ENCODE assay signal across 26 cellular contexts in genomic region chr5:96222129-96222528, GRCh38.
DNase-seq lines count a peak whose midpoint lies in the region; ATAC-seq, FAIRE-seq and TF ChIP-seq lines count a peak whose summit lies in the region.
"Had no signal": no experiment of that assay in that cellular context is flagged by ENCODE, and none has a peak within 500 bp of the region (broad histone marks: within the 10 kb centered on the region; RNA-seq: fewer than 3 reads in every experiment).

No MANE protein-coding gene starts in this region.

- H3K9me3 ChIP-seq in astrocyte (ENCODE audit: insufficient read depth, low read depth, low read length): no peaks in the 10 kb centered on the region
- H3K9me3 ChIP-seq in transverse colon: no peaks in the 10 kb centered on the region
- no peaks in the 10 kb centered on the region for H3K9me3 ChIP-seq in Karpas-422 (ENCODE audit: low read length)
- H3K9me3 ChIP-seq: BE2C; BLaER1 treated with 17β-estradiol and CSF1 and Interleukin-3, amounts not matched to agents 10 nM and 100 nM had no signal

- H2AFZ ChIP-seq in ACC112 (ENCODE audit: low read length, unreplicated experiment): no peak overlapping the region
- H2AFZ ChIP-seq in astrocyte (ENCODE audit: low read depth, low read length): no peak overlapping the region
- no peak overlapping the region for H2AFZ ChIP-seq in Karpas-422 (ENCODE audit: low read length)
- H2AFZ ChIP-seq: GM23338 had no signal

- TF ChIP-seq POLR2A in transverse colon (IDR thresholded peaks at IDR 0.05): no peak

- H3K4me3 ChIP-seq in ACC112 (ENCODE audit: low read depth, low read length) (no peak overlapping the region), astrocyte (ENCODE audit: insufficient read depth, low read depth, low read length) (no peak overlapping the region), transverse colon (no peak overlapping the region), Karpas-422 (ENCODE audit: low read length) (no peak overlapping the region)
- H3K4me3 ChIP-seq: BLaER1 treated with 17β-estradiol and CSF1 and Interleukin-3, amounts not matched to agents 10 nM and 100 nM; GM12878; GM23338 had no signal

- 82 to 84% methylated on average over 2 of the region's 2 CpGs for WGBS in transverse colon (ENCODE audit: low coverage in 1 of 2), 2 donors

- no peaks in the 10 kb centered on the region; the same call in 1 of the 2 replicates for H3K36me3 ChIP-seq in ACC112 (ENCODE audit: insufficient read depth, low read length)
- no peaks in the 10 kb centered on the region for H3K36me3 ChIP-seq in astrocyte (ENCODE audit: insufficient read depth, low read length)
- no peaks in the 10 kb centered on the region for H3K36me3 ChIP-seq in transverse colon
- no peaks in the 10 kb centered on the region for H3K36me3 ChIP-seq in Karpas-422 (ENCODE audit: insufficient read depth, low read length)
- H3K36me3 ChIP-seq: BE2C; BLaER1 treated with 17β-estradiol and CSF1 and Interleukin-3, amounts not matched to agents 10 nM and 100 nM had no signal

- no peaks in the 10 kb centered on the region for H4K20me1 ChIP-seq in astrocyte (ENCODE audit: insufficient read depth, low read length)
- H4K20me1 ChIP-seq in Karpas-422 (ENCODE audit: insufficient read depth, low read depth, low read length): no peaks in the 10 kb centered on the region
- H4K20me1 ChIP-seq: BLaER1 treated with 17β-estradiol and CSF1 and Interleukin-3, amounts not matched to agents 10 nM and 100 nM had no signal

- FAIRE-seq in astrocyte (lab: Jason Lieb, UNC): no peak
- FAIRE-seq: A204.1, D721Med, GM12878, GM19239 had no signal

- no peak for TF ChIP-seq EP300 in transverse colon (IDR thresholded peaks at IDR 0.05; ENCODE audit: low read depth)

- H3K4me1 ChIP-seq in ACC112 (ENCODE audit: control insufficient read depth, insufficient read depth, low read length, unreplicated experiment): peaks cover 42% of the 10 kb centered on the region
- peaks cover 27% of the 10 kb centered on the region for H3K4me1 ChIP-seq in astrocyte (ENCODE audit: insufficient read depth, low read length)
- no peaks in the 10 kb centered on the region for H3K4me1 ChIP-seq in transverse colon
- no peaks in the 10 kb centered on the region for H3K4me1 ChIP-seq in Karpas-422 (ENCODE audit: low read length)
- H3K4me1 ChIP-seq: BE2C; BLaER1 treated with 17β-estradiol and CSF1 and Interleukin-3, amounts not matched to agents 10 nM and 100 nM had no signal

- H3K36me3 Mint-ChIP-seq in HFFc6 (ENCODE audit: low read depth): peaks cover 19% of the 10 kb centered on the region
- no peaks in the 10 kb centered on the region for H3K36me3 Mint-ChIP-seq in astrocyte (ENCODE audit: low read depth, unreplicated experiment)
- H3K36me3 Mint-ChIP-seq: CD14-positive monocyte; CD8-positive, alpha-beta memory T cell had no signal

- DNase-seq in HFFc6 (no peak), astrocyte (ENCODE audit: low read depth) (no peak), epithelial cell of prostate (ENCODE audit: low read depth, low spot score) (no peak), transverse colon (no peak), Karpas-422 (no peak), NCI-H446 (lab: John Stamatoyannopoulos, UW) (no peak)
- DNase-seq: ACHN; AML-193; BE2C; CD4-positive, alpha-beta T cell; CD8-positive, alpha-beta memory T cell; DMS 273 treated with DMSO at 0.1 percent for 48 hours; DMS79; EL; GDM1; H9 had no signal

- TF ChIP-seq CTCF in HFFc6 (IDR thresholded peaks at IDR 0.05) (no peak), astrocyte (IDR thresholded peaks at IDR 0.05; ENCODE audit: insufficient read depth, low read depth, low read length) (no peak), transverse colon (IDR thresholded peaks at IDR 0.05) (no peak)

- H3K27me3 ChIP-seq in ACC112 (ENCODE audit: insufficient read depth, low read length) (no peaks in the 10 kb centered on the region), astrocyte (ENCODE audit: insufficient read depth, low read length) (no peaks in the 10 kb centered on the region), transverse colon (no peaks in the 10 kb centered on the region), Karpas-422 (ENCODE audit: low read length) (no peaks in the 10 kb centered on the region)
- H3K27me3 ChIP-seq: BE2C; BLaER1 treated with 17β-estradiol and CSF1 and Interleukin-3, amounts not matched to agents 10 nM and 100 nM had no signal

- in situ Hi-C loops in transverse colon (cut with MboI; ENCODE audit: low pct_ligation_motif_present in 1 of 4, low pct_unique_long_range_greater_than_20kb in 1 of 4, low sequenced_read_pairs in 3 of 4): no loop called here

- peak overlapping the region; percentile 99 for H3K27ac Mint-ChIP-seq in HFFc6
- peak overlapping the region; percentile 31 for H3K27ac Mint-ChIP-seq in astrocyte (ENCODE audit: unreplicated experiment)
- H3K27ac Mint-ChIP-seq: CD14-positive monocyte; CD4-positive, alpha-beta T cell; CD8-positive, alpha-beta memory T cell; GM23338; H9 had no signal

- ATAC-seq in HG03469 (IDR thresholded peaks at IDR 0.05; ENCODE audit: unreplicated experiment): no peak
- ATAC-seq: GM12878, GM23338 had no signal

- H3K9me3 Mint-ChIP-seq in HFFc6 (no peaks in the 10 kb centered on the region), astrocyte (ENCODE audit: unreplicated experiment) (no peaks in the 10 kb centered on the region)
- H3K9me3 Mint-ChIP-seq: CD4-positive, alpha-beta T cell; GM23338; H9 had no signal

- H3K9me2 ChIP-seq in Karpas-422 (replicated peaks; ENCODE audit: insufficient read depth, low read length): no peaks in the 10 kb centered on the region

- H3K27me3 Mint-ChIP-seq in HFFc6 (ENCODE audit: insufficient read depth): no peaks in the 10 kb centered on the region
- no peaks in the 10 kb centered on the region for H3K27me3 Mint-ChIP-seq in astrocyte (ENCODE audit: low read depth, unreplicated experiment)

- H3K79me2 ChIP-seq in ACC112 (ENCODE audit: control insufficient read depth, insufficient read depth, low read length, unreplicated experiment) (no peaks in the 10 kb centered on the region), astrocyte (ENCODE audit: insufficient read depth, low read length) (no peaks in the 10 kb centered on the region), Karpas-422 (ENCODE audit: low read length) (no peaks in the 10 kb centered on the region)

- H3K27ac ChIP-seq in ACC112 (ENCODE audit: low read depth, low read length) (peak overlapping the region; percentile 98; the same call in 1 of the 2 replicates), astrocyte (ENCODE audit: low read depth, low read length) (no peak overlapping the region), epithelial cell of prostate (peak overlapping the region; percentile 100), transverse colon (no peak overlapping the region), Karpas-422 (ENCODE audit: low read length) (no peak overlapping the region)
- H3K27ac ChIP-seq: 22Rv1; BLaER1 treated with 17β-estradiol and CSF1 and Interleukin-3, amounts not matched to agents 10 nM and 100 nM had no signal

- H3K9ac ChIP-seq in astrocyte (ENCODE audit: low read length): no peak overlapping the region
- no peak overlapping the region for H3K9ac ChIP-seq in Karpas-422 (ENCODE audit: low read length)
- H3K9ac ChIP-seq: BLaER1 treated with 17β-estradiol and CSF1 and Interleukin-3, amounts not matched to agents 10 nM and 100 nM had no signal

- H3K4me1 Mint-ChIP-seq in HFFc6 (ENCODE audit: low read depth) (peaks cover 81% of the 10 kb centered on the region), astrocyte (ENCODE audit: low read depth, unreplicated experiment) (peaks cover 29% of the 10 kb centered on the region)
- H3K4me1 Mint-ChIP-seq: CD14-positive monocyte; CD8-positive, alpha-beta memory T cell had no signal

- H3K4me2 ChIP-seq in astrocyte (ENCODE audit: low read length) (no peak overlapping the region), Karpas-422 (ENCODE audit: low read depth, low read length, poor library complexity, severe bottlenecking) (no peak overlapping the region)
- H3K4me2 ChIP-seq: BLaER1 treated with 17β-estradiol and CSF1 and Interleukin-3, amounts not matched to agents 10 nM and 100 nM; GM23338 had no signal

- H3K4me3 Mint-ChIP-seq in HFFc6 (no peak overlapping the region), astrocyte (ENCODE audit: unreplicated experiment) (no peak overlapping the region)
- H3K4me3 Mint-ChIP-seq: CD14-positive monocyte; CD4-positive, alpha-beta T cell; CD8-positive, alpha-beta memory T cell; GM23338; H9 had no signal

- intact Hi-C loops in transverse colon (cut with DNase I; ENCODE audit: low total_unique reads): no loop called here

Comparison
In these comparisons a context has a peak if more than half of its experiments do, and no peak if none do; other contexts are left out.
1. H3K27ac ChIP-seq: peak in ACC112 (single experiment) and epithelial cell of prostate (single experiment); none in astrocyte (single experiment), transverse colon (0 of 4) and Karpas-422 (single experiment).